Comparison of ENCODE assay signal across 3 cellular contexts in the genomic region with DNA sequence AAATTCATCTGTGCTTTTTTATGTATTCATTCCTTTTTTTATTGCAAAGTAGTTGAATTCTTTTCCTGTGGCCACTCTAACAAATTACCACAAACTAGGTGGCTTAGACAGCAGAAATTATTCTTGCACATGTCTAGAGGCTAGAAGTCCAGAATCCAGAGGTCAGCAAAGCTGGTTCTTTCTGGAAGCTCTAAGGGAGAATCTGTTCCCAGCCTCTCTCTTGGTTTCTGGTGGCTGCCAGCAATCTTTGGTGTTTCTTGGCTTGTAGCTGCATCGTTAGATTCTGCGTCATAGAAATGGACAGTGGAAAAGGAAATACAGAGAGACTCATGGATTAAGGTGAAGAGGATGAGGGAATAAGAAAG.
TF ChIP-seq lines count a peak whose summit lies in the region.

No MANE protein-coding gene starts in this region.

TF ChIP-seq in SK-N-SH treated with all-trans-retinoic acid at 6 μM for 48 hours, 23 proteins besides CTCF, POLR2A, EP300 and RAD21:
- no peak for TF ChIP-seq RARB (CRISPR knock-in tag; IDR thresholded peaks at IDR 0.05)

TF ChIP-seq in SK-N-SH, 30 proteins besides CTCF, POLR2A, EP300 and RAD21:
- TF ChIP-seq RXRA (IDR thresholded peaks at IDR 0.05; ENCODE audit: borderline replicate concordance, low read depth) (no peak), GABPA (IDR thresholded peaks at IDR 0.05; ENCODE audit: low read depth) (no peak), FOXJ3 (CRISPR knock-in tag; IDR thresholded peaks at IDR 0.05) (no peak), TAF1 (IDR thresholded peaks at IDR 0.05; ENCODE audit: borderline replicate concordance, low read depth, low read length) (no peak), PBX3 (IDR thresholded peaks at IDR 0.05) (no peak), TCF12 (IDR thresholded peaks at IDR 0.05) (no peak), RFX5 (IDR thresholded peaks at IDR 0.05; ENCODE audit: low read length) (no peak), NFIC (IDR thresholded peaks at IDR 0.05; ENCODE audit: borderline replicate concordance) (no peak), JUND (IDR thresholded peaks at IDR 0.05) (no peak), NRF1 (IDR thresholded peaks at IDR 0.05; ENCODE audit: low read depth, low read length) (no peak)

TF ChIP-seq in HepG2, 621 proteins besides CTCF, POLR2A, EP300 and RAD21:
- TF ChIP-seq MIXL1 (CRISPR knock-in tag; IDR thresholded peaks at IDR 0.05), result 0 out of 2 replicates have a peak, but pooled peaks have one; percentile 36
- TF ChIP-seq ZNF777 (CRISPR knock-in tag; IDR thresholded peaks at IDR 0.05), result no peak
- TF ChIP-seq KAT8 (CRISPR knock-in tag; IDR thresholded peaks at IDR 0.05), result no peak
- TF ChIP-seq ZNF598 (CRISPR knock-in tag; IDR thresholded peaks at IDR 0.05; ENCODE audit: borderline replicate concordance), result no peak
- no peak for TF ChIP-seq ZNF552 (CRISPR knock-in tag; IDR thresholded peaks at IDR 0.05; ENCODE audit: borderline replicate concordance)
- TF ChIP-seq NAIF1 (CRISPR knock-in tag; IDR thresholded peaks at IDR 0.05; ENCODE audit: borderline replicate concordance), result no peak
- no peak for TF ChIP-seq ZBTB14 (CRISPR knock-in tag; IDR thresholded peaks at IDR 0.05)
- peak; percentile 8; the same call in 1 of the 2 replicates for TF ChIP-seq PHF8 (CRISPR knock-in tag; IDR thresholded peaks at IDR 0.05)
- TF ChIP-seq HNF4A (CRISPR knock-in tag; IDR thresholded peaks at IDR 0.05), result peak; percentile 15; the same call in 1 of the 2 replicates
- TF ChIP-seq PAX8 (CRISPR knock-in tag; IDR thresholded peaks at IDR 0.05; ENCODE audit: borderline replicate concordance), result no peak
- TF ChIP-seq SMARCC2 (IDR thresholded peaks at IDR 0.05), result no peak
- TF ChIP-seq MYPOP (CRISPR knock-in tag; IDR thresholded peaks at IDR 0.05), result no peak
- no peak for TF ChIP-seq ZNF670 (CRISPR knock-in tag; IDR thresholded peaks at IDR 0.05; ENCODE audit: borderline replicate concordance)
- TF ChIP-seq WIZ (CRISPR knock-in tag; IDR thresholded peaks at IDR 0.05), result no peak
- TF ChIP-seq FOSL1 (CRISPR knock-in tag; IDR thresholded peaks at IDR 0.05; ENCODE audit: borderline replicate concordance), result no peak
- TF ChIP-seq ZBTB26 (CRISPR knock-in tag; IDR thresholded peaks at IDR 0.05; ENCODE audit: borderline replicate concordance), result 0 out of 2 replicates have a peak, but pooled peaks have one; percentile 30
- TF ChIP-seq, protein P1, sequence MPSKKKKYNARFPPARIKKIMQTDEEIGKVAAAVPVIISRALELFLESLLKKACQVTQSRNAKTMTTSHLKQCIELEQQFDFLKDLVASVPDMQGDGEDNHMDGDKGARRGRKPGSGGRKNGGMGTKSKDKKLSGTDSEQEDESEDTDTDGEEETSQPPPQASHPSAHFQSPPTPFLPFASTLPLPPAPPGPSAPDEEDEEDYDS (CRISPR knock-in tag; IDR thresholded peaks at IDR 0.05), result no peak
- TF ChIP-seq YEATS4 (CRISPR knock-in tag; IDR thresholded peaks at IDR 0.05; ENCODE audit: borderline replicate concordance), result no peak
- TF ChIP-seq ZNF550 (CRISPR knock-in tag; IDR thresholded peaks at IDR 0.05; ENCODE audit: borderline replicate concordance), result no peak
- no peak for TF ChIP-seq SRSF1 (optimal IDR thresholded peaks at IDR 0.05; ENCODE audit: low read depth, low read length)
- no peak for TF ChIP-seq MLXIP (CRISPR knock-in tag; IDR thresholded peaks at IDR 0.05; ENCODE audit: borderline replicate concordance)
- no peak for TF ChIP-seq ZBED4 (CRISPR knock-in tag; IDR thresholded peaks at IDR 0.05; ENCODE audit: borderline replicate concordance)
- TF ChIP-seq IKZF1 (IDR thresholded peaks at IDR 0.05), result no peak
